In genomic region chr9:131117111-131117761, GRCh38 we compare ENCODE assay signal across 15 cellular contexts. TPM values are rescaled to one million over a fixed set of nuclear protein-coding genes. Genes with fewer than 3 reads are reported as not detected.
A peak's percentile ranks its signal among the peaks of the same experiment; 100 is the strongest.
DNase-seq lines count a peak whose midpoint lies in the region; ATAC-seq and TF ChIP-seq lines count a peak whose summit lies in the region.
"Had no signal": no experiment of that assay in that cellular context is flagged by ENCODE, and none has a peak within 500 bp of the region (broad histone marks: within the 10 kb centered on the region; RNA-seq: fewer than 3 reads in every experiment).

No MANE protein-coding gene starts in this region.

- 90 to 96% methylated on average over 8 to 11 of the region's 13 CpGs for WGBS in mesodermal cell (ENCODE audit: insufficient coverage in 2 of 2), 2 experiments

- no peak overlapping the region for H3K27ac Mint-ChIP-seq in activated CD4-positive, alpha-beta memory T cell treated with anti-CD3 and anti-CD28 coated beads for 36 hours
- H3K27ac Mint-ChIP-seq: activated naive CD8-positive, alpha-beta T cell treated with anti-CD3 and anti-CD28 coated beads, Interleukin-2, amount 10 ng/mL, durations not matched to agents 7 days and 5 days; dendritic cell treated with granulocyte-macrophage colony-stimulating factor and Interleukin-4, amounts not matched to agents 40 ng/mL and 50 ng/mL, for 4 days had no signal

- H3K36me3 Mint-ChIP-seq in activated CD4-positive, alpha-beta memory T cell treated with anti-CD3 and anti-CD28 coated beads for 36 hours: no peaks in the 10 kb centered on the region
- H3K36me3 Mint-ChIP-seq: activated naive CD8-positive, alpha-beta T cell treated with anti-CD3 and anti-CD28 coated beads, Interleukin-2, amount 10 ng/mL, durations not matched to agents 7 days and 5 days had no signal

- no peaks in the 10 kb centered on the region for H3K27me3 ChIP-seq in uterus
- H3K27me3 ChIP-seq: Peyer's patch had no signal

- H3K4me3 ChIP-seq in fibroblast of pulmonary artery (replicated peaks; ENCODE audit: low read depth, low read length) (no peak overlapping the region), mesodermal cell (ENCODE audit: extremely low read depth, insufficient read depth, low read length, poor library complexity, severe bottlenecking) (no peak overlapping the region), uterus (no peak overlapping the region)
- H3K4me3 ChIP-seq: GM23248, Peyer's patch had no signal

- POLR2A ChIA-PET in activated CD4-positive, alpha-beta memory T cell treated with anti-CD3 and anti-CD28 coated beads for 36 hours (lab: Charles Lee): no interaction called here

- DNase-seq in NCI-H2081 (lab: John Stamatoyannopoulos, UW) (peak; percentile 10 to 46), NCI-H2081 treated with DMSO at 0.1 percent for 48 hours (lab: John Stamatoyannopoulos, UW) (no peak), fibroblast of pulmonary artery (ENCODE audit: low read depth) (peak; percentile 23), uterus (no peak), retina (no peak)
- DNase-seq in activated CD4-positive, alpha-beta memory T cell treated with anti-CD3 and anti-CD28 coated beads for 36 hours: no peak
- DNase-seq: activated CD8-positive, alpha-beta memory T cell treated with anti-CD3 and anti-CD28 coated beads, Interleukin-2, amount 50 U/mL, for 4 hours; activated naive CD8-positive, alpha-beta T cell treated with anti-CD3 and anti-CD28 coated beads, Interleukin-2, amount 10 ng/mL, durations not matched to agents 7 days and 5 days; GM23248; NCI-H1105 treated with DMSO at 0.1 percent for 48 hours; NCI-H510A; Peyer's patch had no signal

- H3K4me1 ChIP-seq in mesodermal cell (ENCODE audit: control insufficient read depth, insufficient read depth, low read length, poor library complexity, severe bottlenecking): no peaks in the 10 kb centered on the region
- no peaks in the 10 kb centered on the region for H3K4me1 ChIP-seq in uterus
- H3K4me1 ChIP-seq: Peyer's patch had no signal

- H3K4me3 Mint-ChIP-seq in activated CD4-positive, alpha-beta memory T cell treated with anti-CD3 and anti-CD28 coated beads for 36 hours: no peak overlapping the region
- H3K4me3 Mint-ChIP-seq: activated naive CD8-positive, alpha-beta T cell treated with anti-CD3 and anti-CD28 coated beads, Interleukin-2, amount 10 ng/mL, durations not matched to agents 7 days and 5 days; dendritic cell treated with granulocyte-macrophage colony-stimulating factor and Interleukin-4, amounts not matched to agents 40 ng/mL and 50 ng/mL, for 4 days had no signal

- peaks cover 7% of the 10 kb centered on the region for H3K27me3 Mint-ChIP-seq in activated CD4-positive, alpha-beta memory T cell treated with anti-CD3 and anti-CD28 coated beads for 36 hours

- H3K9me3 ChIP-seq in mesodermal cell (ENCODE audit: control insufficient read depth, low read length): no peaks in the 10 kb centered on the region
- H3K9me3 ChIP-seq in uterus: no peaks in the 10 kb centered on the region
- H3K9me3 ChIP-seq: Peyer's patch had no signal

- TF ChIP-seq CTCF in fibroblast of pulmonary artery (IDR thresholded peaks at IDR 0.05; ENCODE audit: low read length, missing control alignments) (no peak), uterus (IDR thresholded peaks at IDR 0.05) (no peak)

- intact Hi-C loops in uterus (cut with DNase I; ENCODE audit: low total_unique reads): no loop called here
- intact Hi-C loops in activated CD4-positive, alpha-beta memory T cell treated with anti-CD3 and anti-CD28 coated beads for 36 hours (cut with micrococcal nuclease): no loop called here

- H3K36me3 ChIP-seq in mesodermal cell (ENCODE audit: control insufficient read depth, insufficient read depth, low read length) (peaks cover 7% of the 10 kb centered on the region), uterus (no peaks in the 10 kb centered on the region)
- H3K36me3 ChIP-seq: Peyer's patch had no signal

- H3K27ac ChIP-seq in mesodermal cell (ENCODE audit: low read depth, low read length, severe bottlenecking) (peak overlapping the region; percentile 62), uterus (peak overlapping the region; percentile 57 to 60)
- H3K27ac ChIP-seq: GM23248, Peyer's patch had no signal

- no peaks in the 10 kb centered on the region for H3K9me3 Mint-ChIP-seq in activated CD4-positive, alpha-beta memory T cell treated with anti-CD3 and anti-CD28 coated beads for 36 hours
- H3K9me3 Mint-ChIP-seq: activated naive CD8-positive, alpha-beta T cell treated with anti-CD3 and anti-CD28 coated beads, Interleukin-2, amount 10 ng/mL, durations not matched to agents 7 days and 5 days; dendritic cell treated with granulocyte-macrophage colony-stimulating factor and Interleukin-4, amounts not matched to agents 40 ng/mL and 50 ng/mL, for 4 days had no signal

- CTCF ChIA-PET in activated CD4-positive, alpha-beta memory T cell treated with anti-CD3 and anti-CD28 coated beads for 36 hours (lab: Charles Lee): no interaction called here

- ATAC-seq in SK-N-SH treated with all-trans-retinoic acid at 6 μM for 48 hours: no peak; the same call in 2 of the 3 replicates

- H3K4me1 Mint-ChIP-seq in activated CD4-positive, alpha-beta memory T cell treated with anti-CD3 and anti-CD28 coated beads for 36 hours (ENCODE audit: low read depth): no peaks in the 10 kb centered on the region
- H3K4me1 Mint-ChIP-seq: activated naive CD8-positive, alpha-beta T cell treated with anti-CD3 and anti-CD28 coated beads, Interleukin-2, amount 10 ng/mL, durations not matched to agents 7 days and 5 days had no signal

- no peak for TF ChIP-seq POLR2A in uterus (IDR thresholded peaks at IDR 0.05)

TF ChIP-seq in SK-N-SH treated with all-trans-retinoic acid at 6 μM for 48 hours, 23 proteins besides CTCF, POLR2A, EP300 and RAD21 (continues in another document):
- TF ChIP-seq RARB (CRISPR knock-in tag; IDR thresholded peaks at IDR 0.05) (no peak), OSR1 (CRISPR knock-in tag; IDR thresholded peaks at IDR 0.05) (no peak), ZNF70 (CRISPR knock-in tag; IDR thresholded peaks at IDR 0.05) (no peak), TSHZ2 (CRISPR knock-in tag; IDR thresholded peaks at IDR 0.05) (no peak), PATZ1 (CRISPR knock-in tag; IDR thresholded peaks at IDR 0.05; ENCODE audit: borderline replicate concordance) (no peak)
- TF ChIP-seq, protein P1, sequence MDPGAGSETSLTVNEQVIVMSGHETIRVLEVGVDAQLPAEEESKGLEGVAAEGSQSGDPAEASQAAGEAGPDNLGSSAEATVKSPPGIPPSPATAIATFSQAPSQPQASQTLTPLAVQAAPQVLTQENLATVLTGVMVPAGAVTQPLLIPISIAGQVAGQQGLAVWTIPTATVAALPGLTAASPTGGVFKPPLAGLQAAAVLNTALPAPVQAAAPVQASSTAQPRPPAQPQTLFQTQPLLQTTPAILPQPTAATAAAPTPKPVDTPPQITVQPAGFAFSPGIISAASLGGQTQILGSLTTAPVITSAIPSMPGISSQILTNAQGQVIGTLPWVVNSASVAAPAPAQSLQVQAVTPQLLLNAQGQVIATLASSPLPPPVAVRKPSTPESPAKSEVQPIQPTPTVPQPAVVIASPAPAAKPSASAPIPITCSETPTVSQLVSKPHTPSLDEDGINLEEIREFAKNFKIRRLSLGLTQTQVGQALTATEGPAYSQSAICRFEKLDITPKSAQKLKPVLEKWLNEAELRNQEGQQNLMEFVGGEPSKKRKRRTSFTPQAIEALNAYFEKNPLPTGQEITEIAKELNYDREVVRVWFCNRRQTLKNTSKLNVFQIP (CRISPR knock-in tag; IDR thresholded peaks at IDR 0.05; ENCODE audit: borderline replicate concordance, low read depth): no peak

RNA-seq across cellular contexts. Expression of gene NUP214, which starts 8.2 kb away (rescaled TPM):
- polyA plus RNA-seq in mesodermal cell (2013, experiment 1 of 2): 25.9 TPM
- polyA plus RNA-seq in mesodermal cell (2013, experiment 2 of 2): 20.7 TPM
- 10 to 100 TPM; 13.2 to 75.8 (median 49.0) TPM for total RNA-seq in uterus
- total RNA-seq in activated CD4-positive, alpha-beta memory T cell treated with anti-CD3 and anti-CD28 coated beads for 36 hours: 10 to 100 TPM; 45.5 to 49.9 TPM

RNA-seq across cellular contexts. Expression of gene AIF1L, which starts 20.9 kb away (rescaled TPM):
- polyA plus RNA-seq in mesodermal cell (2013, experiment 1 of 2): 19.9 TPM
- 16.4 TPM for polyA plus RNA-seq in mesodermal cell (2013, experiment 2 of 2)
- total RNA-seq in uterus: 10 to 100 TPM in 3 of 4 donors, 1 to 10 TPM in 1; 4.9 to 27.3 (median 16.8) TPM
- 1 to 10 TPM in 1 of 2 experiments, under 1 TPM in 1; 0.85 to 1.4 TPM for total RNA-seq in activated CD4-positive, alpha-beta memory T cell treated with anti-CD3 and anti-CD28 coated beads for 36 hours
- total RNA-seq: GM23248 had no signal

Comparison
In these comparisons a context has a peak if more than half of its experiments do, and no peak if none do; other contexts are left out.
1. DNase-seq: peak in NCI-H2081 (2 of 2) and fibroblast of pulmonary artery (single experiment); none in NCI-H2081 treated with DMSO at 0.1 percent for 48 hours (single experiment), uterus (0 of 2), retina (single experiment) and activated CD4-positive, alpha-beta memory T cell treated with anti-CD3 and anti-CD28 coated beads for 36 hours (single experiment).